In the genomic region with DNA sequence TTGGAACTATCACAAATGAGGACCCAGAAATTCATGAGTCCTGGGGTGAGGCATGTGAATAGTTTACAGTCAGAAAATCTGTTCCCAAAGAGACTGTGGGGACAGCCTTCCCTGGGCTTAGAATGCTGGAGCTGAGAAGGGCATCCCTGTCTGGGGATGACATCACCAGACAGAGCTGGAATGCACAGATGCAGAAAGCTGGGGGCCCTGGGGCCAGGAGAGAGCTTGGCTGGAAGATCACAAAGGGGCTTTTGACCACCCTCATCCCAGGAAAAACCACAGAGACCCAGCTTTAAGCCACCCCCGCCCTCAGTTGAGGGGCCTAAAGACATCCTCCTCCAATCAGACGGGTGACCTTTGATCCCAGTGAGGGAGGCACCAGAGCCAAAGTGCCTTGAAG, we compare ENCODE assay signal across 25 cellular contexts.
"Had no signal": no experiment of that assay in that cellular context is flagged by ENCODE, and none has a peak within 500 bp of the region (broad histone marks: within the 10 kb centered on the region; RNA-seq: fewer than 3 reads in every experiment).

No MANE protein-coding gene starts in this region.

- H3K27ac Mint-ChIP-seq: activated naive CD8-positive, alpha-beta T cell treated with anti-CD3 and anti-CD28 coated beads, Interleukin-2, amount 10 ng/mL, durations not matched to agents 7 days and 5 days; activated T-cell treated with anti-CD3 and anti-CD28 coated beads, Interleukin-2, amount 50 U/mL, for 72 hours; dendritic cell treated with granulocyte-macrophage colony-stimulating factor and Interleukin-4, amounts not matched to agents 40 ng/mL and 50 ng/mL, for 4 days; mesothelial cell of epicardium; naive B cell; nephron progenitor cell had no signal

- ATAC-seq: activated T-cell treated with anti-CD3 and anti-CD28 coated beads, Interleukin-2, amount 50 U/mL, for 72 hours; gastrocnemius medialis; psoas muscle had no signal

- H3K36me3 ChIP-seq: ascending aorta, gastrocnemius medialis, sigmoid colon, spleen, tibial nerve had no signal

- H3K36me3 Mint-ChIP-seq: mesothelial cell of epicardium had no signal

- H3K27me3 ChIP-seq: ascending aorta, gastrocnemius medialis, sigmoid colon, tibial nerve had no signal

- H3K9me3 Mint-ChIP-seq: dendritic cell treated with granulocyte-macrophage colony-stimulating factor and Interleukin-4, amounts not matched to agents 40 ng/mL and 50 ng/mL, for 4 days had no signal

- H3K79me2 ChIP-seq: parathyroid adenoma had no signal

- H3K9ac ChIP-seq: parathyroid adenoma had no signal

- H3K4me1 ChIP-seq: ascending aorta, gastrocnemius medialis, parathyroid adenoma, psoas muscle, sigmoid colon, spleen, tibial nerve had no signal

- DNase-seq: activated CD4-positive, alpha-beta T cell treated with anti-CD3 and anti-CD28 coated beads for 4 hours; activated CD4-positive, alpha-beta T cell treated with anti-CD3 and anti-CD28 coated beads, Interleukin-2, amount 50 U/mL, for 4 hours; activated naive CD4-positive, alpha-beta T cell treated with Interleukin-2 at 50 U/mL for 16 hours; activated naive CD8-positive, alpha-beta T cell treated with anti-CD3 and anti-CD28 coated beads, Interleukin-2, amount 10 ng/mL, durations not matched to agents 7 days and 5 days; activated T-cell treated with anti-CD3 and anti-CD28 coated beads for 4 hours; activated T-cell treated with anti-CD3 and anti-CD28 coated beads, Interleukin-2, amount 50 U/mL, for 72 hours; caudate nucleus; effector CD4-positive, alpha-beta T cell; gastrocnemius medialis; glutamatergic neuron; mammary epithelial cell; naive B cell; nephron progenitor cell; nucleus accumbens; psoas muscle; sigmoid colon; spleen; stimulated activated naive CD4-positive, alpha-beta T cell; T-helper 9 cell had no signal

- H2AFZ ChIP-seq: parathyroid adenoma had no signal

- H3K4me3 Mint-ChIP-seq: activated naive CD8-positive, alpha-beta T cell treated with anti-CD3 and anti-CD28 coated beads, Interleukin-2, amount 10 ng/mL, durations not matched to agents 7 days and 5 days; activated T-cell treated with anti-CD3 and anti-CD28 coated beads, Interleukin-2, amount 50 U/mL, for 72 hours; dendritic cell treated with granulocyte-macrophage colony-stimulating factor and Interleukin-4, amounts not matched to agents 40 ng/mL and 50 ng/mL, for 4 days; mesothelial cell of epicardium; naive B cell; nephron progenitor cell had no signal

- H3K9me3 ChIP-seq: ascending aorta, gastrocnemius medialis, psoas muscle, sigmoid colon, spleen, tibial nerve had no signal

- H3K27ac ChIP-seq: ascending aorta, gastrocnemius medialis, parathyroid adenoma, psoas muscle, sigmoid colon, spleen, tibial nerve, VCaP had no signal

- H3K4me3 ChIP-seq: ascending aorta, gastrocnemius medialis, psoas muscle, sigmoid colon, spleen, tibial nerve had no signal
